In genomic region chr16:67674851-67675578, GRCh38 we compare ENCODE assay signal across 11 cellular contexts. TPM values are rescaled to one million over a fixed set of nuclear protein-coding genes. Genes with fewer than 3 reads are reported as not detected.
DNase-seq lines count a peak whose midpoint lies in the region; ATAC-seq and TF ChIP-seq lines count a peak whose summit lies in the region.
"Had no signal": no experiment of that assay in that cellular context is flagged by ENCODE, and none has a peak within 500 bp of the region (broad histone marks: within the 10 kb centered on the region; RNA-seq: fewer than 3 reads in every experiment).

No MANE protein-coding gene starts in this region.

- DNase-seq in heart right ventricle (no peak), Right ventricle myocardium inferior (ENCODE audit: missing footprints) (no peak), coronary artery (ENCODE audit: low spot score) (peak; percentile 71), neuronal stem cell (ENCODE audit: low spot score) (no peak), vagina (ENCODE audit: extremely low spot score in 2 of 2) (no peak), neural progenitor cell (ENCODE audit: low spot score) (no peak), AG08396 (ENCODE audit: low spot score) (no peak)
- DNase-seq in activated CD8-positive, alpha-beta memory T cell treated with anti-CD3 and anti-CD28 coated beads, Interleukin-2, amount 50 U/mL, for 48 hours: no peak
- DNase-seq: activated CD4-positive, alpha-beta T cell treated with anti-CD3 and anti-CD28 coated beads for 1 hour; activated T-cell treated with anti-CD3 and anti-CD28 coated beads, Interleukin-2, amount 50 U/mL, for 48 hours; NCI-H187 treated with DMSO at 0.1 percent for 48 hours had no signal

- H3K36me3 Mint-ChIP-seq in neural progenitor cell: peaks cover 6% of the 10 kb centered on the region

- H3K4me1 Mint-ChIP-seq in neural progenitor cell: peaks cover 12% of the 10 kb centered on the region

- peaks cover 13 to 44% (median 28%) of the 10 kb centered on the region in 9 donors for H3K4me1 ChIP-seq in heart right ventricle
- H3K4me1 ChIP-seq in neuronal stem cell (ENCODE audit: control insufficient read depth in 2 of 2, insufficient read depth in 1 of 2, low read depth in 1 of 2, low read length in 2 of 2): no peaks in the 10 kb centered on the region
- H3K4me1 ChIP-seq in vagina: peaks cover 61% of the 10 kb centered on the region
- H3K4me1 ChIP-seq in neural progenitor cell: no peaks in the 10 kb centered on the region

- intact Hi-C loops in heart right ventricle (cut with DNase I) (loop anchor here (2.0 to 10.0 kb wide), 19 partner anchors 37 to 390 kb away; partner anchors contain the start of genes RANBP10 (in 6 of the 10), TSNAXIP1 (in 6 of the 10), GFOD2 (in 3 of the 10) and CENPT (in 1 of the 10)), Right ventricle myocardium inferior (cut with DNase I) (loop anchor here (5.0 kb wide), 3 partner anchors 42 to 257 kb away; partner anchors contain the start of genes CTRL, GFOD2, RANBP10 and TSNAXIP1), vagina (cut with DNase I) (no loop called here)

- peak in 1 of 8 donors; percentile 19 for ATAC-seq in heart right ventricle
- ATAC-seq in Right ventricle myocardium inferior: no peak

- H2AK5ac ChIP-seq in neuronal stem cell (ENCODE audit: low read depth, low read length): peak overlapping the region; percentile 3

- H3K27me3 ChIP-seq in heart right ventricle (no peaks in the 10 kb centered on the region), neuronal stem cell (ENCODE audit: control insufficient read depth in 3 of 3, insufficient read depth in 3 of 3, low read depth in 1 of 3, low read length in 3 of 3) (no peaks in the 10 kb centered on the region), vagina (no peaks in the 10 kb centered on the region), neural progenitor cell (no peaks in the 10 kb centered on the region)

- no peak overlapping the region for H2BK5ac ChIP-seq in neuronal stem cell (ENCODE audit: low read length)

- H3K4ac ChIP-seq in neuronal stem cell (ENCODE audit: low read length): no peak overlapping the region

- peak overlapping the region; percentile 74 for H4K8ac ChIP-seq in neuronal stem cell (ENCODE audit: low read depth, low read length)

- no peak overlapping the region for H3K4me2 ChIP-seq in neuronal stem cell (ENCODE audit: insufficient read depth, low read length, poor library complexity, severe bottlenecking)
- no peak overlapping the region for H3K4me2 ChIP-seq in neural progenitor cell

- H3K9ac ChIP-seq in neuronal stem cell (ENCODE audit: low read depth, low read length, poor library complexity): no peak overlapping the region
- H3K9ac ChIP-seq in neural progenitor cell: no peak overlapping the region

- H3F3A ChIP-seq in neural progenitor cell (ENCODE audit: low read depth): no peaks in the 10 kb centered on the region

- TF ChIP-seq CTCF in heart right ventricle (IDR thresholded peaks at IDR 0.05) (no peak), coronary artery (IDR thresholded peaks at IDR 0.05) (no peak), vagina (IDR thresholded peaks at IDR 0.05) (no peak), neural progenitor cell (IDR thresholded peaks at IDR 0.05) (no peak)

- H3K4me3 ChIP-seq in heart right ventricle (no peak overlapping the region), coronary artery (no peak overlapping the region), neuronal stem cell (ENCODE audit: low read length in 2 of 2) (peak overlapping the region in 1 of 2 donors; percentile 6), vagina (no peak overlapping the region), neural progenitor cell (no peak overlapping the region)

- H4K20me1 ChIP-seq in neural progenitor cell (ENCODE audit: low read depth): no peaks in the 10 kb centered on the region

- no peaks in the 10 kb centered on the region for H3K9me3 ChIP-seq in heart right ventricle
- no peaks in the 10 kb centered on the region for H3K9me3 ChIP-seq in neuronal stem cell (replicated peaks in 1 of 2; ENCODE audit: control insufficient read depth in 2 of 2, insufficient read depth in 1 of 2, low read depth in 1 of 2, low read length in 2 of 2)
- no peaks in the 10 kb centered on the region for H3K9me3 ChIP-seq in vagina
- H3K9me3 ChIP-seq in neural progenitor cell (ENCODE audit: low read depth): no peaks in the 10 kb centered on the region

- no peak overlapping the region for H4K91ac ChIP-seq in neuronal stem cell (ENCODE audit: low read depth, low read length, poor library complexity)

- H3K79me1 ChIP-seq in neuronal stem cell (ENCODE audit: low read depth, low read length): no peaks in the 10 kb centered on the region

- H3K9me3 Mint-ChIP-seq in neural progenitor cell: no peaks in the 10 kb centered on the region

- H2BK12ac ChIP-seq in neuronal stem cell (ENCODE audit: low read length): no peak overlapping the region

- TF ChIP-seq POLR2A in vagina (IDR thresholded peaks at IDR 0.05): no peak

- H3K23ac ChIP-seq in neuronal stem cell (ENCODE audit: low read depth, low read length, poor library complexity): no peak overlapping the region

- WGBS in heart right ventricle, 2 donors: 96% methylated on average over 28 of the region's 28 CpGs
- WGBS in neuronal stem cell (ENCODE audit: extremely low coverage in 2 of 2, insufficient read length in 2 of 2, insufficient replicate concordance in 1 of 2), 2 donors: no CpG with 5 or more reads among the region's 28 CpGs

- H3K18ac ChIP-seq in neuronal stem cell (ENCODE audit: low read length): no peak overlapping the region

- no peak overlapping the region for H2BK120ac ChIP-seq in neuronal stem cell (ENCODE audit: low read depth, low read length)

- H3K27me3 Mint-ChIP-seq in neural progenitor cell (ENCODE audit: insufficient read depth, low read depth): peaks cover 4% of the 10 kb centered on the region

- H3K27ac ChIP-seq in heart right ventricle: peak overlapping the region in 8 of 10 donors; percentile 61 to 89 (median 83)
- H3K27ac ChIP-seq in coronary artery: peak overlapping the region in 1 of 2 donors; percentile 82
- H3K27ac ChIP-seq in neuronal stem cell (replicated peaks; ENCODE audit: low read length): no peak overlapping the region
- H3K27ac ChIP-seq in vagina: peak overlapping the region; percentile 75
- no peak overlapping the region for H3K27ac ChIP-seq in neural progenitor cell

- H2AFZ ChIP-seq in neuronal stem cell (ENCODE audit: low read length) (no peak overlapping the region), neural progenitor cell (replicated peaks) (no peak overlapping the region)

- H3K4me3 Mint-ChIP-seq in neural progenitor cell: no peak overlapping the region

- H3K14ac ChIP-seq in neuronal stem cell (ENCODE audit: low read length): no peak overlapping the region

- H2BK15ac ChIP-seq in neuronal stem cell (ENCODE audit: low read length): no peak overlapping the region

- H3K27ac Mint-ChIP-seq in neural progenitor cell: no peak overlapping the region

- no peaks in the 10 kb centered on the region for H3K79me2 ChIP-seq in neural progenitor cell (ENCODE audit: low read depth)

- H3K36me3 ChIP-seq in heart right ventricle (peaks cover 0 to 15% (median 0%) of the 10 kb centered on the region in 9 donors), neuronal stem cell (replicated peaks in 1 of 2; ENCODE audit: control insufficient read depth in 2 of 2, insufficient read depth in 2 of 2, low read length in 2 of 2) (peaks cover 15 to 22% of the 10 kb centered on the region in 2 donors), vagina (peaks cover 0 to 3% of the 10 kb centered on the region in 2 donors), neural progenitor cell (no peaks in the 10 kb centered on the region)

RNA-seq across cellular contexts. Expression of gene C16orf86, which starts 8.4 kb away (rescaled TPM):
- total RNA-seq in heart right ventricle: 1 to 10 TPM; 2.8 to 5.6 (median 4.3) TPM
- polyA plus RNA-seq in heart right ventricle: 1 to 10 TPM; 2.6 to 3.7 TPM
- 3.0 TPM for total RNA-seq in Right ventricle myocardium inferior
- 2.5 TPM for polyA plus RNA-seq in neuronal stem cell (2013, experiment 1 of 2)
- 2.8 TPM for polyA plus RNA-seq in neuronal stem cell (2013, experiment 2 of 2)
- 10.3 TPM for total RNA-seq in vagina
- 0.24 and 6.0 TPM in 2 replicates for total RNA-seq in neural progenitor cell (ENCODE audit: low replicate concordance)

RNA-seq across cellular contexts. Expression of gene ENKD1, which starts 8.5 kb away (rescaled TPM):
- total RNA-seq in heart right ventricle: 10 to 100 TPM in 1 of 10 donors, 1 to 10 TPM in 9; 3.6 to 12.7 (median 8.4) TPM
- polyA plus RNA-seq in heart right ventricle: 10 to 100 TPM; 24.5 to 30.9 TPM
- 9.9 TPM for total RNA-seq in Right ventricle myocardium inferior
- polyA plus RNA-seq in neuronal stem cell (2013, experiment 1 of 2): 15.2 TPM
- polyA plus RNA-seq in neuronal stem cell (2013, experiment 2 of 2): 15.0 TPM
- total RNA-seq in vagina: 14.7 TPM
- 6.9 and 18.7 TPM in 2 replicates for total RNA-seq in neural progenitor cell (ENCODE audit: low replicate concordance)

RNA-seq across cellular contexts. Expression of gene PARD6A, which starts 14.3 kb away (rescaled TPM):
- 1 to 10 TPM; 1.7 to 5.9 (median 2.2) TPM for total RNA-seq in heart right ventricle
- 1 to 10 TPM; 2.7 to 5.8 TPM for polyA plus RNA-seq in heart right ventricle
- total RNA-seq in Right ventricle myocardium inferior: 3.7 TPM
- 8.5 TPM for polyA plus RNA-seq in neuronal stem cell (2013, experiment 1 of 2)
- polyA plus RNA-seq in neuronal stem cell (2013, experiment 2 of 2): 8.0 TPM
- total RNA-seq in vagina: 1.2 TPM
- 2.7 and 8.7 TPM in 2 replicates for total RNA-seq in neural progenitor cell (ENCODE audit: low replicate concordance)

RNA-seq across cellular contexts. Expression of gene ACD, which starts 15.0 kb away (rescaled TPM):
- total RNA-seq in heart right ventricle (10 to 100 TPM in 1 of 10 donors, 1 to 10 TPM in 9; 6.9 to 11.3 (median 8.6) TPM), Right ventricle myocardium inferior (9.7 TPM), vagina (38.8 TPM), neural progenitor cell (ENCODE audit: low replicate concordance) (11.5 and 31.7 TPM in 2 replicates)
- 10 to 100 TPM in 1 of 2 donors, 1 to 10 TPM in 1; 7.7 to 15.0 TPM for polyA plus RNA-seq in heart right ventricle
- 33.1 TPM for polyA plus RNA-seq in neuronal stem cell (2013, experiment 1 of 2)
- 32.0 TPM for polyA plus RNA-seq in neuronal stem cell (2013, experiment 2 of 2)

RNA-seq across cellular contexts. Expression of gene CARMIL2, which starts 30.1 kb away (rescaled TPM):
- 1 to 10 TPM in 3 of 10 donors, under 1 TPM in 6, not detected in 1; 0.27 to 2.7 (median 0.60) TPM for total RNA-seq in heart right ventricle
- polyA plus RNA-seq in heart right ventricle: 1 to 10 TPM in 1 of 2 donors, under 1 TPM in 1; 0.16 to 1.2 TPM
- total RNA-seq in Right ventricle myocardium inferior: 0.30 TPM
- 6.1 TPM for polyA plus RNA-seq in neuronal stem cell (2013, experiment 1 of 2)
- 6.2 TPM for polyA plus RNA-seq in neuronal stem cell (2013, experiment 2 of 2)
- 5.6 TPM for total RNA-seq in vagina
- total RNA-seq in neural progenitor cell (ENCODE audit: low replicate concordance): 14.5 and 18.2 TPM in 2 replicates

Comparison
In these comparisons a context has a peak if more than half of its experiments do, and no peak if none do; other contexts are left out.
1. H3K27ac ChIP-seq: peak in heart right ventricle (8 of 10) and vagina (single experiment); none in neuronal stem cell (single experiment) and neural progenitor cell (single experiment).